19 cellular contexts compared by ENCODE assay signal in the genomic region with DNA sequence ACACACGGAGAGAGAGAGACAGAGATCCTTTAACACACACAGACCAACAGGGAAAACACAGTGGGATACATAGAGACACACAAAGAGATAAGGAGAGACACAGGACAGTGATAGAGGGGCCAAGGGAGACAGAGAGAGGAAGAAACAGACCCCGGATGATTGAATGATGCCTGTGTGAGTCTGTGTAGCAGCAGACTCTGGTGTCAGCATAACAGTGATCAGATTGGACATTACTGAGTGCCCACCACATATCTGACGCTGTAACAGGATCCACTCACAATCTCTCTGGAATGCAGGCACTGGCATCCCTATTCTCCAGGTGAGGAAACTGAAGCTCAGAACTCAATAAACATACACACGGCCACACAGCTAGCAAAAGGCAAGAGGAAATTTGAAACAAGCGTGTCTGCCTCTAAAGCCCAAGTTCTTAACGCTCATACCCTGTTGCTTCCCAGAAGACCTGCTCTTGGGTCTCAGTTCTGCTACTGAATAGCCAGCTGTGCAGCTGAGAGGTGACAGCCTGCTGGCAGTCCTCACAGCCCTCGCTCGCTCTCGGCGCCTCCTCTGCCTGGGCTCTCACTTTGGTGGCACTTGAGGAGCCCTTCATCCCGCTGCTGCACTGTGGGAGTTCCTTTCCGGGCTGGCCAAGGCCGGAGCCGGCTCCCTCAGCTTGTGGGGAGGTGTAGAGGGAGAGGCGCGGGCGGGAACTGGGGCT.
DNase-seq lines count a peak whose midpoint lies in the region; ATAC-seq and TF ChIP-seq lines count a peak whose summit lies in the region.
"Had no signal": no experiment of that assay in that cellular context is flagged by ENCODE, and none has a peak within 500 bp of the region (broad histone marks: within the 10 kb centered on the region; RNA-seq: fewer than 3 reads in every experiment).

No MANE protein-coding gene starts in this region.

- H3K27ac ChIP-seq in Karpas-422 (ENCODE audit: low read length) (no peak overlapping the region), mesodermal cell (ENCODE audit: low read depth, low read length, severe bottlenecking) (peak overlapping the region; percentile 54), esophagus muscularis mucosa (replicated peaks in 1 of 4) (no peak overlapping the region)
- H3K27ac ChIP-seq: body of pancreas, colonic mucosa, foreskin keratinocyte, right lobe of liver had no signal

- WGBS in mesodermal cell (ENCODE audit: insufficient coverage in 2 of 2), 2 experiments, result 49 to 78% methylated on average over 5 to 9 of the region's 17 CpGs
- WGBS in esophagus muscularis mucosa, result 24% methylated on average over 5 of the region's 17 CpGs

- H3K9ac ChIP-seq in Karpas-422 (ENCODE audit: low read length), result no peak overlapping the region

- H3K4me3 ChIP-seq in Karpas-422 (ENCODE audit: low read length) (no peak overlapping the region), mesodermal cell (ENCODE audit: extremely low read depth, insufficient read depth, low read length, poor library complexity, severe bottlenecking) (peak overlapping the region; percentile 8), esophagus muscularis mucosa (no peak overlapping the region)
- H3K4me3 ChIP-seq: body of pancreas, colonic mucosa, mucosa of descending colon, right lobe of liver had no signal

- H3K27ac Mint-ChIP-seq in natural killer cell, result no peak overlapping the region
- H3K27ac Mint-ChIP-seq: activated naive CD8-positive, alpha-beta T cell; stimulated activated memory B cell treated with anti-CD40 and anti-IgM and Interleukin-4, amounts not matched to agents 10 μg/mL and 1 μg/mL and 100 μg/mL, for 72 hours had no signal

- H3K4me1 ChIP-seq in Karpas-422 (ENCODE audit: low read length), result no peaks in the 10 kb centered on the region
- peaks cover 11% of the 10 kb centered on the region for H3K4me1 ChIP-seq in mesodermal cell (ENCODE audit: control insufficient read depth, insufficient read depth, low read length, poor library complexity, severe bottlenecking)
- no peaks in the 10 kb centered on the region for H3K4me1 ChIP-seq in esophagus muscularis mucosa
- H3K4me1 ChIP-seq: body of pancreas, colonic mucosa, right lobe of liver had no signal

- no peaks in the 10 kb centered on the region for H4K20me1 ChIP-seq in Karpas-422 (ENCODE audit: insufficient read depth, low read depth, low read length)

- no peaks in the 10 kb centered on the region for H3K27me3 ChIP-seq in Karpas-422 (ENCODE audit: low read length)
- peaks cover 0 to 73% (median 3%) of the 10 kb centered on the region in 4 donors for H3K27me3 ChIP-seq in esophagus muscularis mucosa
- H3K27me3 ChIP-seq: body of pancreas, colonic mucosa, right lobe of liver had no signal

- H3K79me2 ChIP-seq in Karpas-422 (ENCODE audit: low read length), result no peaks in the 10 kb centered on the region

- ATAC-seq in GM19467 (IDR thresholded peaks at IDR 0.05; ENCODE audit: unreplicated experiment) (no peak), HG02588 (IDR thresholded peaks at IDR 0.05; ENCODE audit: unreplicated experiment) (no peak), natural killer cell (no peak)
- ATAC-seq: body of pancreas; foreskin keratinocyte; left colon; mucosa of descending colon; right lobe of liver; stimulated activated memory B cell treated with anti-CD40 and anti-IgM and Interleukin-4, amounts not matched to agents 10 μg/mL and 1 μg/mL and 100 μg/mL, for 72 hours had no signal

- H3K4me2 ChIP-seq in Karpas-422 (ENCODE audit: low read depth, low read length, poor library complexity, severe bottlenecking), result no peak overlapping the region

- no peaks in the 10 kb centered on the region for H3K9me2 ChIP-seq in Karpas-422 (replicated peaks; ENCODE audit: insufficient read depth, low read length)

- no peaks in the 10 kb centered on the region for H3K36me3 Mint-ChIP-seq in natural killer cell
- H3K36me3 Mint-ChIP-seq: activated naive CD8-positive, alpha-beta T cell; stimulated activated memory B cell treated with anti-CD40 and anti-IgM and Interleukin-4, amounts not matched to agents 10 μg/mL and 1 μg/mL and 100 μg/mL, for 72 hours had no signal

- H3K4me3 Mint-ChIP-seq in natural killer cell, result no peak overlapping the region
- H3K4me3 Mint-ChIP-seq: activated naive CD8-positive, alpha-beta T cell; stimulated activated memory B cell treated with anti-CD40 and anti-IgM and Interleukin-4, amounts not matched to agents 10 μg/mL and 1 μg/mL and 100 μg/mL, for 72 hours had no signal

- intact Hi-C loops in esophagus muscularis mucosa (cut with DNase I) (no loop called here), natural killer cell (cut with micrococcal nuclease) (no loop called here)

- no peak for TF ChIP-seq EP300 in esophagus muscularis mucosa (IDR thresholded peaks at IDR 0.05)

- peak; percentile 51 for DNase-seq in DMS79 (lab: John Stamatoyannopoulos, UW)
- DNase-seq in Karpas-422, result peak; percentile 32
- peak; percentile 70 for DNase-seq in ecto neural progenitor cell (ENCODE audit: low spot score)
- DNase-seq in esophagus muscularis mucosa (ENCODE audit: extremely low spot score), result no peak
- DNase-seq in natural killer cell, result no peak
- DNase-seq: activated CD4-positive, alpha-beta T cell treated with anti-CD3 and anti-CD28 coated beads for 1 hour; colonic mucosa; foreskin keratinocyte; left colon; mucosa of descending colon; NK-92 treated with Interleukin-12 subunit alpha and Interleukin-12 subunit beta, amount 100 ng/mL, for 24 hours; right lobe of liver; T1000 had no signal

- TF ChIP-seq CTCF in esophagus muscularis mucosa (IDR thresholded peaks at IDR 0.05), result no peak
- TF ChIP-seq CTCF in natural killer cell (IDR thresholded peaks at IDR 0.05), result no peak

- no peak for TF ChIP-seq POLR2A in esophagus muscularis mucosa (IDR thresholded peaks at IDR 0.05; ENCODE audit: low read depth)

- no peaks in the 10 kb centered on the region for H3K9me3 Mint-ChIP-seq in natural killer cell

- H3K4me1 Mint-ChIP-seq in natural killer cell, result no peaks in the 10 kb centered on the region
- H3K4me1 Mint-ChIP-seq: stimulated activated memory B cell treated with anti-CD40 and anti-IgM and Interleukin-4, amounts not matched to agents 10 μg/mL and 1 μg/mL and 100 μg/mL, for 72 hours had no signal

- H3K9me3 ChIP-seq in Karpas-422 (ENCODE audit: low read length), result no peaks in the 10 kb centered on the region
- no peaks in the 10 kb centered on the region for H3K9me3 ChIP-seq in mesodermal cell (ENCODE audit: control insufficient read depth, low read length)
- no peaks in the 10 kb centered on the region for H3K9me3 ChIP-seq in esophagus muscularis mucosa
- H3K9me3 ChIP-seq: body of pancreas, colonic mucosa, mucosa of descending colon, right lobe of liver had no signal

- no peak overlapping the region for H2AFZ ChIP-seq in Karpas-422 (ENCODE audit: low read length)

- H3K36me3 ChIP-seq in Karpas-422 (ENCODE audit: insufficient read depth, low read length) (no peaks in the 10 kb centered on the region), mesodermal cell (ENCODE audit: control insufficient read depth, insufficient read depth, low read length) (no peaks in the 10 kb centered on the region), esophagus muscularis mucosa (no peaks in the 10 kb centered on the region)
- H3K36me3 ChIP-seq: colonic mucosa, right lobe of liver had no signal

- peaks cover 6 to 20% of the 10 kb centered on the region in 2 donors for H3K27me3 Mint-ChIP-seq in natural killer cell (ENCODE audit: low read depth in 2 of 2)

Comparison
In these comparisons a context has a peak if more than half of its experiments do, and no peak if none do; other contexts are left out.
1. DNase-seq: peak in DMS79 (single experiment), Karpas-422 (single experiment) and ecto neural progenitor cell (single experiment); none in esophagus muscularis mucosa (single experiment) and natural killer cell (single experiment).